ENCODE assay signal across 28 cellular contexts in the genomic region with DNA sequence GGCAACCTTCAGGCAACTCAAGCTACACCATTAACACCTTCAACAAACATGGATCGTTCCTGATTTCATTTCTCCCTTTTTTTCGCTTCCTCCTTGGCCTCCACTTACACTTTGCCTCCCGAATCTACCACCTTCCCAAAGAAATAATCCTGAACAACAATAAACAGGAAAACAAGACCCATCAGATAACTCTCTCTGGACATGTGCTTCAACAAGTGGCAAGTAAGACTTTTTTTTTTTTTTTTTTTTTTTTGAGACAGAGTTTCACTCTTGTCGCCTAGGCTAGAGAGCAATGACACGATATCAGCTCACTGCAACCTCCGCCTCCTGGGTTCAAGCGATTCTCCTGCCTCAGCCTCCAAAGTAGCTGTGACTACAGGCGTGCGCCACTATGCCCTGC. TPM values are rescaled to one million over a fixed set of nuclear protein-coding genes. Genes with fewer than 3 reads are reported as not detected.
"Had no signal": no experiment of that assay in that cellular context is flagged by ENCODE, and none has a peak within 500 bp of the region (broad histone marks: within the 10 kb centered on the region; RNA-seq: fewer than 3 reads in every experiment).

No MANE protein-coding gene starts in this region.

- H3K9ac ChIP-seq: parathyroid adenoma had no signal

- H3K27me3 Mint-ChIP-seq: naive B cell, progenitor cell of endocrine pancreas had no signal

- DNase-seq: naive B cell; naive thymus-derived CD8-positive, alpha-beta T cell; nucleus accumbens; posterior cingulate gyrus; psoas muscle; right cardiac atrium; right lobe of liver; sigmoid colon; small intestine; stimulated activated CD4-positive, alpha-beta T cell treated with anti-CD3 and anti-CD28 coated beads, Interleukin-1b, Interleukin-23, amount 100 ng/mL, for 48 hours; stimulated activated CD4-positive, alpha-beta T cell treated with anti-CD3 and anti-CD28 coated beads, Interleukin-4, amount 100 ng/mL, for 1 hour; stimulated activated CD4-positive, alpha-beta T cell treated with anti-CD3 and anti-CD28 coated beads, Interleukin-4, amount 100 ng/mL, for 4 hours; stimulated activated CD8-positive, alpha-beta memory T cell treated with anti-CD3 and anti-CD28 coated beads, Interleukin-4, amount 100 ng/mL, for 48 hours; stimulated activated naive CD4-positive, alpha-beta T cell; stimulated activated naive CD8-positive, alpha-beta T cell treated with anti-CD3 and anti-CD28 coated beads, Interleukin-15, amount 100 ng/mL, for 72 hours; stimulated activated naive CD8-positive, alpha-beta T cell treated with anti-CD3 and anti-CD28 coated beads, Interleukin-15, Interleukin-2, amounts not matched to agents 100 U/mL and 50 U/mL, for 24 hours; substantia nigra; testis; tibial artery; transverse colon; upper lobe of left lung had no signal

- H3K4me1 Mint-ChIP-seq: naive B cell; naive thymus-derived CD8-positive, alpha-beta T cell; stimulated activated memory B cell treated with anti-CD40 and anti-IgM and Interleukin-4, amounts not matched to agents 10 μg/mL and 1 μg/mL and 100 μg/mL, for 72 hours; stimulated activated naive CD8-positive, alpha-beta T cell treated with anti-CD3 and anti-CD28 coated beads, Interleukin-15, amount 100 ng/mL, for 72 hours had no signal

- H3K36me3 Mint-ChIP-seq: naive B cell; naive thymus-derived CD8-positive, alpha-beta T cell; natural killer cell treated with Interleukin-12 subunit alpha and Interleukin-12 subunit beta and Interleukin-15 and Interleukin-18, amount 100 ng/mL, for 72 hours; stimulated activated memory B cell treated with anti-CD40 and anti-IgM and Interleukin-4, amounts not matched to agents 10 μg/mL and 1 μg/mL and 100 μg/mL, for 72 hours had no signal

- H3K79me2 ChIP-seq: parathyroid adenoma had no signal

- H2AFZ ChIP-seq: parathyroid adenoma had no signal

- H3K27ac ChIP-seq: neutrophil, parathyroid adenoma, psoas muscle, right lobe of liver, sigmoid colon, suprapubic skin, testis, tibial artery, transverse colon, upper lobe of left lung, vagina had no signal

- H3K36me3 ChIP-seq: neutrophil, right lobe of liver, sigmoid colon, tibial artery, transverse colon, upper lobe of left lung, vagina had no signal

- ATAC-seq: naive thymus-derived CD8-positive, alpha-beta T cell; natural killer cell treated with Interleukin-12 subunit alpha and Interleukin-12 subunit beta and Interleukin-15 and Interleukin-18, amount 100 ng/mL, for 72 hours; psoas muscle; right cardiac atrium; right lobe of liver; stimulated activated memory B cell treated with anti-CD40 and anti-IgM and Interleukin-4, amounts not matched to agents 10 μg/mL and 1 μg/mL and 100 μg/mL, for 72 hours; stimulated activated naive CD8-positive, alpha-beta T cell treated with anti-CD3 and anti-CD28 coated beads, Interleukin-15, amount 100 ng/mL, for 72 hours; stimulated activated naive CD8-positive, alpha-beta T cell treated with anti-CD3 and anti-CD28 coated beads, Interleukin-15, Interleukin-2, amounts not matched to agents 100 U/mL and 50 U/mL, for 24 hours had no signal

- H3K9me3 Mint-ChIP-seq: naive B cell; natural killer cell treated with Interleukin-12 subunit alpha and Interleukin-12 subunit beta and Interleukin-15 and Interleukin-18, amount 100 ng/mL, for 72 hours; stimulated activated memory B cell treated with anti-CD40 and anti-IgM and Interleukin-4, amounts not matched to agents 10 μg/mL and 1 μg/mL and 100 μg/mL, for 72 hours; stimulated activated naive CD8-positive, alpha-beta T cell treated with anti-CD3 and anti-CD28 coated beads, Interleukin-15, amount 100 ng/mL, for 72 hours had no signal

- H3K4me1 ChIP-seq: parathyroid adenoma, psoas muscle, right lobe of liver, suprapubic skin, testis, tibial artery, vagina had no signal

- H3K4me3 ChIP-seq: psoas muscle, right lobe of liver, sigmoid colon, suprapubic skin, testis, tibial artery, transverse colon, upper lobe of left lung, vagina had no signal

- H3K9me3 ChIP-seq: neutrophil, psoas muscle, right lobe of liver, sigmoid colon, suprapubic skin, testis, tibial artery, transverse colon, upper lobe of left lung, vagina had no signal

- H3K27ac Mint-ChIP-seq: naive B cell; naive thymus-derived CD8-positive, alpha-beta T cell; natural killer cell treated with Interleukin-12 subunit alpha and Interleukin-12 subunit beta and Interleukin-15 and Interleukin-18, amount 100 ng/mL, for 72 hours; progenitor cell of endocrine pancreas; stimulated activated memory B cell treated with anti-CD40 and anti-IgM and Interleukin-4, amounts not matched to agents 10 μg/mL and 1 μg/mL and 100 μg/mL, for 72 hours; stimulated activated naive CD8-positive, alpha-beta T cell treated with anti-CD3 and anti-CD28 coated beads, Interleukin-15, amount 100 ng/mL, for 72 hours had no signal

- H3K27me3 ChIP-seq: neutrophil, sigmoid colon, suprapubic skin, testis, tibial artery, transverse colon, upper lobe of left lung, vagina had no signal

- H3K4me3 Mint-ChIP-seq: naive B cell; naive thymus-derived CD8-positive, alpha-beta T cell; natural killer cell treated with Interleukin-12 subunit alpha and Interleukin-12 subunit beta and Interleukin-15 and Interleukin-18, amount 100 ng/mL, for 72 hours; stimulated activated memory B cell treated with anti-CD40 and anti-IgM and Interleukin-4, amounts not matched to agents 10 μg/mL and 1 μg/mL and 100 μg/mL, for 72 hours; stimulated activated naive CD8-positive, alpha-beta T cell treated with anti-CD3 and anti-CD28 coated beads, Interleukin-15, amount 100 ng/mL, for 72 hours had no signal

RNA-seq across cellular contexts. Expression of gene ZNF521, which starts 35.3 kb away (rescaled TPM):
- polyA plus RNA-seq: naive thymus-derived CD8-positive, alpha-beta T cell had no signal
